15 cellular contexts compared by ENCODE assay signal in genomic region chr22:42309865-42310264, GRCh38. TPM values are rescaled to one million over a fixed set of nuclear protein-coding genes. Genes with fewer than 3 reads are reported as not detected.
DNase-seq lines count a peak whose midpoint lies in the region; ATAC-seq and TF ChIP-seq lines count a peak whose summit lies in the region.
"Had no signal": no experiment of that assay in that cellular context is flagged by ENCODE, and none has a peak within 500 bp of the region (broad histone marks: within the 10 kb centered on the region; RNA-seq: fewer than 3 reads in every experiment).

No MANE protein-coding gene starts in this region.

- H3K4me1 Mint-ChIP-seq in naive thymus-derived CD8-positive, alpha-beta T cell = peaks cover 48 to 79% (median 65%) of the 10 kb centered on the region in 4 donors

- TF ChIP-seq EP300 in SK-N-SH (IDR thresholded peaks at IDR 0.05; ENCODE audit: borderline replicate concordance in 1 of 2, low read depth in 1 of 2, low read length in 1 of 2) = no peak

- no peak overlapping the region for H3K27ac ChIP-seq in SK-N-SH (ENCODE audit: low read depth in 2 of 2, low read length in 1 of 2)
- no peak overlapping the region for H3K27ac ChIP-seq in BLaER1 treated with 17β-estradiol and CSF1 and Interleukin-3, amounts not matched to agents 10 nM and 100 nM
- H3K27ac ChIP-seq in RWPE1 = 0 out of 2 replicates have a peak overlapping the region, but pooled peaks have one; percentile 0
- H3K27ac ChIP-seq: 22Rv1 had no signal

- H3K4me3 Mint-ChIP-seq in naive thymus-derived CD8-positive, alpha-beta T cell = peak overlapping the region in 7 of 10 donors; percentile 3 to 79 (median 39)
- H3K4me3 Mint-ChIP-seq: CD4-positive, alpha-beta T cell; HFFc6 had no signal

- no peaks in the 10 kb centered on the region for H3K9me3 ChIP-seq in SK-N-SH
- no peaks in the 10 kb centered on the region for H3K9me3 ChIP-seq in BLaER1 treated with 17β-estradiol and CSF1 and Interleukin-3, amounts not matched to agents 10 nM and 100 nM (replicated peaks in 1 of 11)
- H3K9me3 ChIP-seq: HAP-1 had no signal

- no peaks in the 10 kb centered on the region for H3K27me3 ChIP-seq in SK-N-SH (ENCODE audit: insufficient read depth)
- peaks cover 0 to 31% (median 0%) of the 10 kb centered on the region in 11 experiments; a peak in 4 of 22 replicates for H3K27me3 ChIP-seq in BLaER1 treated with 17β-estradiol and CSF1 and Interleukin-3, amounts not matched to agents 10 nM and 100 nM

- peaks cover 0 to 34% of the 10 kb centered on the region in 2 experiments; a peak in 1 of 4 replicates for H3K4me1 ChIP-seq in SK-N-SH (ENCODE audit: control insufficient read depth in 1 of 2, insufficient read depth in 2 of 2, low read depth in 1 of 2, low read length in 1 of 2)
- H3K4me1 ChIP-seq in BLaER1 treated with 17β-estradiol and CSF1 and Interleukin-3, amounts not matched to agents 10 nM and 100 nM = peaks cover 26 to 100% (median 91%) of the 10 kb centered on the region in 10 experiments
- H3K4me1 ChIP-seq: HAP-1 had no signal

- no peaks in the 10 kb centered on the region for H3F3A ChIP-seq in SK-N-SH (replicated peaks; ENCODE audit: insufficient read depth)

- H3K36me3 Mint-ChIP-seq in naive thymus-derived CD8-positive, alpha-beta T cell = no peaks in the 10 kb centered on the region

- CTCF ChIA-PET in SK-N-SH (lab: Yijun Ruan, JAX) (interaction anchor here (0.8 to 1.2 kb wide), 2 partner anchors 9 to 33 kb away, joined by 3 read pairs; no protein-coding TSS in a partner anchor), RWPE1 (lab: Yijun Ruan, JAX) (no interaction called here)

- no peak for DNase-seq in SK-N-SH
- DNase-seq in RWPE1 (ENCODE audit: low spot score) = no peak
- DNase-seq in naive thymus-derived CD8-positive, alpha-beta T cell = no peak
- DNase-seq in RKO (ENCODE audit: low spot score) = no peak
- DNase-seq in HK-2 (ENCODE audit: unreplicated experiment) = no peak
- DNase-seq in NCI-H2081 (lab: John Stamatoyannopoulos, UW) = no peak
- DNase-seq: CD4-positive, alpha-beta T cell; DMS79; GOT3; HFFc6 had no signal

- no peak for TF ChIP-seq RAD21 in SK-N-SH (IDR thresholded peaks at IDR 0.05; ENCODE audit: low read length)

- H4K20me1 ChIP-seq in SK-N-SH (ENCODE audit: insufficient read depth) = no peaks in the 10 kb centered on the region
- peaks cover 0 to 54% (median 18%) of the 10 kb centered on the region in 11 experiments; a peak in 11 of 22 replicates for H4K20me1 ChIP-seq in BLaER1 treated with 17β-estradiol and CSF1 and Interleukin-3, amounts not matched to agents 10 nM and 100 nM

- peaks cover 0 to 4% (median 0%) of the 10 kb centered on the region in 5 donors for H3K27me3 Mint-ChIP-seq in naive thymus-derived CD8-positive, alpha-beta T cell
- H3K27me3 Mint-ChIP-seq: CD4-positive, alpha-beta T cell had no signal

- H2AFZ ChIP-seq in SK-N-SH (ENCODE audit: low read depth) = no peak overlapping the region

- peak overlapping the region in 8 of 10 donors; percentile 1 to 92 (median 86) for H3K27ac Mint-ChIP-seq in naive thymus-derived CD8-positive, alpha-beta T cell
- H3K27ac Mint-ChIP-seq: CD4-positive, alpha-beta T cell; HFFc6 had no signal

- H3K9me3 Mint-ChIP-seq in naive thymus-derived CD8-positive, alpha-beta T cell = no peaks in the 10 kb centered on the region
- H3K9me3 Mint-ChIP-seq: CD4-positive, alpha-beta T cell; HFFc6 had no signal

- 88% methylated on average over 3 of the region's 3 CpGs for WGBS in SK-N-SH (ENCODE audit: low lambda C conversion rate)

- H3K9ac ChIP-seq in SK-N-SH = no peak overlapping the region
- H3K9ac ChIP-seq in BLaER1 treated with 17β-estradiol and CSF1 and Interleukin-3, amounts not matched to agents 10 nM and 100 nM = peak overlapping the region in 4 of 11 experiments; percentile 13 to 65 (median 46); a peak in 5 of 22 replicates

- TF ChIP-seq CTCF in SK-N-SH (IDR thresholded peaks at IDR 0.05) = no peak
- TF ChIP-seq CTCF in RWPE1 (conservative IDR thresholded peaks at IDR 0.05; ENCODE audit: low read depth) = no peak

- ATAC-seq in SK-N-SH treated with all-trans-retinoic acid at 6 μM for 48 hours = no peak
- no peak for ATAC-seq in naive thymus-derived CD8-positive, alpha-beta T cell

- no peak overlapping the region for H3K4me3 ChIP-seq in SK-N-SH (ENCODE audit: low read depth in 2 of 2, low read length in 1 of 2)
- no peak overlapping the region for H3K4me3 ChIP-seq in BLaER1 treated with 17β-estradiol and CSF1 and Interleukin-3, amounts not matched to agents 10 nM and 100 nM
- H3K4me3 ChIP-seq: GM12878, HAP-1 had no signal

- H3K4me2 ChIP-seq in SK-N-SH = no peak overlapping the region
- peak overlapping the region in 10 of 11 experiments; percentile 32 to 90 (median 74); a peak in 19 of 22 replicates for H3K4me2 ChIP-seq in BLaER1 treated with 17β-estradiol and CSF1 and Interleukin-3, amounts not matched to agents 10 nM and 100 nM

- H3K9me2 ChIP-seq in SK-N-SH = no peaks in the 10 kb centered on the region

- no peaks in the 10 kb centered on the region for H3K79me2 ChIP-seq in SK-N-SH (ENCODE audit: insufficient read depth)

- H3K36me3 ChIP-seq in SK-N-SH (replicated peaks in 1 of 2; ENCODE audit: control insufficient read depth in 1 of 2, insufficient read depth in 2 of 2, low read length in 1 of 2) = no peaks in the 10 kb centered on the region
- H3K36me3 ChIP-seq in BLaER1 treated with 17β-estradiol and CSF1 and Interleukin-3, amounts not matched to agents 10 nM and 100 nM = no peaks in the 10 kb centered on the region
- H3K36me3 ChIP-seq: HAP-1 had no signal

- POLR2A ChIA-PET in SK-N-SH (lab: Yijun Ruan, JAX) = no interaction called here
- POLR2A ChIA-PET in RWPE1 (lab: Yijun Ruan, JAX; ENCODE audit: low non-redundant PET) = no interaction called here
- POLR2A ChIA-PET in naive thymus-derived CD8-positive, alpha-beta T cell (lab: Charles Lee) = interaction anchor here (0.6 to 3.7 kb wide), 2 partner anchors 12 to 90 kb away, joined by 3 to 30 read pairs; no protein-coding TSS in a partner anchor

TF ChIP-seq in SK-N-SH treated with all-trans-retinoic acid at 6 μM for 48 hours, 23 proteins besides CTCF, POLR2A, EP300 and RAD21:
- no peak for TF ChIP-seq SNAI2 (CRISPR knock-in tag; IDR thresholded peaks at IDR 0.05)
- TF ChIP-seq TCF4 (CRISPR knock-in tag; IDR thresholded peaks at IDR 0.05; ENCODE audit: borderline replicate concordance) = no peak
- TF ChIP-seq ZFP3 (CRISPR knock-in tag; IDR thresholded peaks at IDR 0.05) = peak; percentile 79
- TF ChIP-seq TOX (CRISPR knock-in tag; IDR thresholded peaks at IDR 0.05; ENCODE audit: borderline replicate concordance) = no peak
- no peak for TF ChIP-seq ZFP30 (CRISPR knock-in tag; IDR thresholded peaks at IDR 0.05)
TF ChIP-seq in SK-N-SH treated with all-trans-retinoic acid at 6 μM for 48 hours: peak in this region for 1.

TF ChIP-seq in SK-N-SH, 30 proteins besides CTCF, POLR2A, EP300 and RAD21:
- TF ChIP-seq NFIC (IDR thresholded peaks at IDR 0.05; ENCODE audit: borderline replicate concordance) (no peak), TAF1 (IDR thresholded peaks at IDR 0.05; ENCODE audit: borderline replicate concordance, low read depth, low read length) (no peak), ELF1 (IDR thresholded peaks at IDR 0.05) (no peak), NRF1 (IDR thresholded peaks at IDR 0.05; ENCODE audit: low read depth, low read length) (no peak)
- TF ChIP-seq, protein P1, sequence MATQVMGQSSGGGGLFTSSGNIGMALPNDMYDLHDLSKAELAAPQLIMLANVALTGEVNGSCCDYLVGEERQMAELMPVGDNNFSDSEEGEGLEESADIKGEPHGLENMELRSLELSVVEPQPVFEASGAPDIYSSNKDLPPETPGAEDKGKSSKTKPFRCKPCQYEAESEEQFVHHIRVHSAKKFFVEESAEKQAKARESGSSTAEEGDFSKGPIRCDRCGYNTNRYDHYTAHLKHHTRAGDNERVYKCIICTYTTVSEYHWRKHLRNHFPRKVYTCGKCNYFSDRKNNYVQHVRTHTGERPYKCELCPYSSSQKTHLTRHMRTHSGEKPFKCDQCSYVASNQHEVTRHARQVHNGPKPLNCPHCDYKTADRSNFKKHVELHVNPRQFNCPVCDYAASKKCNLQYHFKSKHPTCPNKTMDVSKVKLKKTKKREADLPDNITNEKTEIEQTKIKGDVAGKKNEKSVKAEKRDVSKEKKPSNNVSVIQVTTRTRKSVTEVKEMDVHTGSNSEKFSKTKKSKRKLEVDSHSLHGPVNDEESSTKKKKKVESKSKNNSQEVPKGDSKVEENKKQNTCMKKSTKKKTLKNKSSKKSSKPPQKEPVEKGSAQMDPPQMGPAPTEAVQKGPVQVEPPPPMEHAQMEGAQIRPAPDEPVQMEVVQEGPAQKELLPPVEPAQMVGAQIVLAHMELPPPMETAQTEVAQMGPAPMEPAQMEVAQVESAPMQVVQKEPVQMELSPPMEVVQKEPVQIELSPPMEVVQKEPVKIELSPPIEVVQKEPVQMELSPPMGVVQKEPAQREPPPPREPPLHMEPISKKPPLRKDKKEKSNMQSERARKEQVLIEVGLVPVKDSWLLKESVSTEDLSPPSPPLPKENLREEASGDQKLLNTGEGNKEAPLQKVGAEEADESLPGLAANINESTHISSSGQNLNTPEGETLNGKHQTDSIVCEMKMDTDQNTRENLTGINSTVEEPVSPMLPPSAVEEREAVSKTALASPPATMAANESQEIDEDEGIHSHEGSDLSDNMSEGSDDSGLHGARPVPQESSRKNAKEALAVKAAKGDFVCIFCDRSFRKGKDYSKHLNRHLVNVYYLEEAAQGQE (IDR thresholded peaks at IDR 0.05; ENCODE audit: low read depth, low read length) = no peak

RNA-seq across cellular contexts. Expression of gene TCF20, which starts 39.4 kb away (rescaled TPM):
- 8.5 and 9.4 TPM in 2 replicates for polyA plus RNA-seq in SK-N-SH (2012; rRNA removed)
- polyA plus RNA-seq in SK-N-SH (2012; cell fraction: cytosol; rRNA removed) = 5.1 and 7.1 TPM in 2 replicates
- polyA plus RNA-seq in SK-N-SH (2012; cell fraction: nucleus; rRNA removed) = 5.9 and 6.7 TPM in 2 replicates
- total RNA-seq in naive thymus-derived CD8-positive, alpha-beta T cell = 100 to 1,000 TPM in 1 of 2 experiments, 10 to 100 TPM in 1; 98.2 to 109 TPM
- 1 to 10 TPM; 1.3 to 3.4 (median 2.4) TPM for polyA plus RNA-seq in naive thymus-derived CD8-positive, alpha-beta T cell
